ENCODE assay signal across 1 cellular context in the genomic region with DNA sequence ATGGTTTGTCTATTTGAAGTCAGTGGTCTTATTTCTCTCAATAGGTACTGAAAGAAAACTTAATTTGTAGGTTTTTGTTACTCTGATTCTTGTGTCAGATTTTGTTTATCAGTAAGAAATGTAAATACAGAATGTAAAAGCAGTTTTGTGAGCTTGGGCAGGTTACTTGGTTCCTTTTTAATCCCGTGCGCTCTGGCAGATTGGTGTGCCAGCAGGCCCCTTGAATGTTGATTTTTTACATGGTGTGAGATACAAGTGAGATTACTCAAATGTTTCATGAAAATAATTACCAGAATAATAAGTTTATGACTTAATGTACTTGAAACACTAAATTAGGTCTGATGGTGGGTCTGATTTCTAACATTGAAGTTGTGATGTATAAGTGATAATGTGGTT.
A peak's percentile ranks its signal among the peaks of the same experiment; 100 is the strongest.
TF ChIP-seq lines count a peak whose summit lies in the region.

No MANE protein-coding gene starts in this region.

TF ChIP-seq in SK-N-SH, 30 proteins besides CTCF, POLR2A, EP300 and RAD21:
- TF ChIP-seq POLR2AphosphoS5 (IDR thresholded peaks at IDR 0.05; ENCODE audit: low read depth, low read length) (peak; percentile 13; the same call in 1 of the 2 replicates), SIN3A (IDR thresholded peaks at IDR 0.05; ENCODE audit: borderline replicate concordance, low read depth, low read length) (no peak)
